17 cellular contexts compared by ENCODE assay signal in the genomic region with DNA sequence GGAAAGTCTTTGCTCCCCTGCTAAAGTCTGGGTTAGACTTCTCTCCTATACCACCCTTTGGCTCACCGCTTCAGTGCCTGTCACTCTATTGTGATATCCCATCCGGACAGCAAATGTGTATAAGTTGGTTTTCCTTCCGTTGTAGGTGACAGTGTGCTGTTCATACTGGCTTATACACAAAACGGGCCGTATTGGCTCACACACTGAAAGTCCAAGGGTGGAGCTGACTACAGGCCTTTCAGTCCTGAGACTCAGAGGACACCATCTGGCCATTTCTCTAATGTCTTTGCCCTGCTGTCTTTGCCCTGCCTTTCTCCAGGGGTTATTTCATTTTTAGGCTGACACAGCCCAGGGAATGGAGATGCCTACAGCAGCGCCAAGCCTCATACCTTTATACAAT.
DNase-seq lines count a peak whose midpoint lies in the region; ATAC-seq, FAIRE-seq and TF ChIP-seq lines count a peak whose summit lies in the region.
"Had no signal": no experiment of that assay in that cellular context is flagged by ENCODE, and none has a peak within 500 bp of the region (broad histone marks: within the 10 kb centered on the region; RNA-seq: fewer than 3 reads in every experiment).

No MANE protein-coding gene starts in this region.

- peak overlapping the region; percentile 91 for H2BK5ac ChIP-seq in mesenchymal stem cell (ENCODE audit: low read depth, low read length, poor library complexity, severe bottlenecking)

- ATAC-seq in GM21723 (IDR thresholded peaks at IDR 0.05; ENCODE audit: unreplicated experiment) = no peak
- ATAC-seq: PC-3 had no signal

- no peak overlapping the region for H2BK120ac ChIP-seq in mesenchymal stem cell (ENCODE audit: low read depth, low read length)

- H3K4me2 ChIP-seq in mesenchymal stem cell (ENCODE audit: low read length, poor library complexity, severe bottlenecking) (no peak overlapping the region), osteoblast (ENCODE audit: insufficient read depth, low read length) (no peak overlapping the region)

- no peak overlapping the region for H4K91ac ChIP-seq in mesenchymal stem cell (ENCODE audit: low read length)

- H3K36me3 ChIP-seq in mesenchymal stem cell (ENCODE audit: control insufficient read depth in 1 of 2, insufficient read depth in 2 of 2, low read depth in 1 of 2, low read length in 2 of 2) (no peaks in the 10 kb centered on the region), osteoblast (ENCODE audit: insufficient read depth, low read length) (no peaks in the 10 kb centered on the region)
- H3K36me3 ChIP-seq: SJCRH30 had no signal

- no peak overlapping the region for H3K4me3 Mint-ChIP-seq in chondrocyte (ENCODE audit: unreplicated experiment)

- H3K4me1 ChIP-seq in mesenchymal stem cell (ENCODE audit: control insufficient read depth, insufficient read depth, low read depth, low read length) (peaks cover 7% of the 10 kb centered on the region), osteoblast (ENCODE audit: insufficient read depth, low read length) (no peaks in the 10 kb centered on the region)

- no peaks in the 10 kb centered on the region for H3K27me3 Mint-ChIP-seq in chondrocyte (ENCODE audit: low read depth)

- H3K27ac ChIP-seq in mesenchymal stem cell (ENCODE audit: low read length, poor library complexity, severe bottlenecking) = peak overlapping the region; percentile 82
- no peak overlapping the region for H3K27ac ChIP-seq in osteoblast (ENCODE audit: low read depth, low read length)
- H3K27ac ChIP-seq: GM23248, SJCRH30 had no signal

- peaks cover 3% of the 10 kb centered on the region for H3K36me3 Mint-ChIP-seq in chondrocyte (ENCODE audit: low read depth)

- FAIRE-seq in H54 (lab: Jason Lieb, UNC) = no peak

- H3K27me3 ChIP-seq in mesenchymal stem cell (ENCODE audit: control insufficient read depth in 1 of 2, insufficient read depth in 1 of 2, low read length in 2 of 2) (no peaks in the 10 kb centered on the region), osteoblast (ENCODE audit: insufficient read depth, low read length) (no peaks in the 10 kb centered on the region)
- H3K27me3 ChIP-seq: SJCRH30 had no signal

- H3K23ac ChIP-seq in mesenchymal stem cell (ENCODE audit: low read length in 2 of 2) = no peak overlapping the region

- H3K79me2 ChIP-seq in osteoblast (ENCODE audit: insufficient read depth, low read length) = no peaks in the 10 kb centered on the region

- H3K9me3 Mint-ChIP-seq in chondrocyte (ENCODE audit: low read depth) = peaks cover 11% of the 10 kb centered on the region

- WGBS in mesenchymal stem cell = 81% methylated on average over 6 of the region's 6 CpGs

- H2AK5ac ChIP-seq in mesenchymal stem cell (ENCODE audit: low read length, severe bottlenecking) = peak overlapping the region; percentile 79

- H3K9me3 ChIP-seq in mesenchymal stem cell (ENCODE audit: control insufficient read depth, low read length) (no peaks in the 10 kb centered on the region), osteoblast (ENCODE audit: low read depth, low read length) (no peaks in the 10 kb centered on the region)
- H3K9me3 ChIP-seq: SJCRH30 had no signal

- no peak overlapping the region for H3K9ac ChIP-seq in mesenchymal stem cell (ENCODE audit: low read length)

- no peaks in the 10 kb centered on the region for H4K20me1 ChIP-seq in osteoblast (ENCODE audit: insufficient read depth, low read length)

- no peak overlapping the region for H3K14ac ChIP-seq in mesenchymal stem cell (ENCODE audit: low read length in 2 of 2)

- TF ChIP-seq POLR2A in H54 (IDR thresholded peaks at IDR 0.05; ENCODE audit: low read depth, low read length) = no peak

- peak overlapping the region; percentile 85 for H3K27ac Mint-ChIP-seq in chondrocyte (ENCODE audit: unreplicated experiment)

- H3K79me1 ChIP-seq in mesenchymal stem cell (replicated peaks; ENCODE audit: low read length, poor library complexity, severe bottlenecking) = no peaks in the 10 kb centered on the region

- peaks cover 36% of the 10 kb centered on the region for H3K4me1 Mint-ChIP-seq in chondrocyte (ENCODE audit: low read depth)

- no peak overlapping the region for H2BK12ac ChIP-seq in mesenchymal stem cell (ENCODE audit: low read length in 2 of 2)

- no peak overlapping the region for H4K8ac ChIP-seq in mesenchymal stem cell (ENCODE audit: low read length)

- H2AFZ ChIP-seq in mesenchymal stem cell (ENCODE audit: low read depth, low read length) = no peak overlapping the region
- no peak overlapping the region for H2AFZ ChIP-seq in osteoblast (ENCODE audit: low read length)

- no peak overlapping the region for H3K4ac ChIP-seq in mesenchymal stem cell (ENCODE audit: low read depth in 1 of 2, low read length in 2 of 2)

- no peak overlapping the region for H3K4me3 ChIP-seq in mesenchymal stem cell (ENCODE audit: insufficient read depth in 1 of 2, low read depth in 1 of 2, low read length in 2 of 2)
- H3K4me3 ChIP-seq in osteoblast (ENCODE audit: insufficient read depth, low read length) = no peak overlapping the region
- H3K4me3 ChIP-seq: SJCRH30 had no signal

- TF ChIP-seq CTCF in chondrocyte (IDR thresholded peaks at IDR 0.05) (no peak), osteoblast (IDR thresholded peaks at IDR 0.05; ENCODE audit: extremely low read depth, low read depth, low read length) (no peak)

- DNase-seq in DMS 273 (lab: John Stamatoyannopoulos, UW; ENCODE audit: unreplicated experiment) (peak; percentile 37), DMS 273 treated with DMSO at 0.1 percent for 48 hours (lab: John Stamatoyannopoulos, UW) (no peak), chondrocyte (ENCODE audit: low spot score) (no peak), mesenchymal stem cell (no peak), osteoblast (ENCODE audit: insufficient read length, low spot score, missing footprints) (no peak), H54 (ENCODE audit: insufficient read length, low spot score) (no peak)
- DNase-seq in effector CD4-positive, alpha-beta T cell = no peak
- DNase-seq: AML-193, GDM1, GM23248, NCI-H1105, NCI-H2081 treated with DMSO at 0.1 percent for 48 hours, NCI-H510A treated with DMSO at 0.1 percent for 48 hours, NCI-H774 had no signal

- no peak overlapping the region for H3K18ac ChIP-seq in mesenchymal stem cell (ENCODE audit: low read depth in 1 of 2, low read length in 2 of 2)

- no peak overlapping the region for H2BK15ac ChIP-seq in mesenchymal stem cell (ENCODE audit: low read depth, poor library complexity, severe bottlenecking)
